ENCODE assay signal across 7 cellular contexts in the genomic region with DNA sequence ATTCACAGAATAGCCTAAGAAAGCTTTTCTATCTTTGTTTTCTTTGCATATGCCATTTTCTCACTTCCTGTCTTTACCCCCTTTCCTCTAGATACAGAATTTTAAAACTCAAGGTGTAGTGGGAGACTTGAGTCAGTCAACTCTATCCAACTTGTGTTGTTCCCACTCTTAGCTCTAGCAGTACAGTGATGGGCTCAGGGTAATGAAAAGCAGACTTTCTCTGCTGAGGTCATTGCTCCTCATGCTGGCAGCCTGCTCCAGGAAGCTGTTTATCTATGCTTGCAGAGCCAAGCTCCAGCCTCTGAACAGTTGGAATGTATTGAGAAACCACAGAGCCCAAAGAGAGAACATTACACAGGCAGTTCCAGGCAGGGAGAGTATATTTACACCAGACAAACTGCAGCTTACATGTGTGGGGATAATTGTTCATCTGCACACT.
DNase-seq lines count a peak whose midpoint lies in the region; ATAC-seq, FAIRE-seq and TF ChIP-seq lines count a peak whose summit lies in the region.

No MANE protein-coding gene starts in this region.

- no peak overlapping the region for H3K4ac ChIP-seq in mesendoderm (ENCODE audit: low read depth, low read length)

- H3K36me3 Mint-ChIP-seq in MCF 10A (ENCODE audit: insufficient read depth, unreplicated experiment) = no peaks in the 10 kb centered on the region

- intact Hi-C loops in MCF 10A (cut with micrococcal nuclease) = no loop called here

- H2BK15ac ChIP-seq in mesendoderm (replicated peaks; ENCODE audit: low read depth) = no peak overlapping the region

- FAIRE-seq in GM19239 (lab: Jason Lieb, UNC) = peak; percentile 76
- peak; percentile 70 for FAIRE-seq in islet of Langerhans (lab: Jason Lieb, UNC)

- no peak for TF ChIP-seq EP300 in suprapubic skin (IDR thresholded peaks at IDR 0.05)

- H3K18ac ChIP-seq in mesendoderm (ENCODE audit: low read length) = no peak overlapping the region

- H4K8ac ChIP-seq in mesendoderm (ENCODE audit: low read depth, low read length) = no peak overlapping the region

- no TSS peak for BruUV-seq in MCF 10A (replicated peaks; lab: Mats Ljungman, UMichigan)

- H3K27ac Mint-ChIP-seq in MCF 10A (ENCODE audit: low read depth, unreplicated experiment) = no peak overlapping the region

- DNase-seq in GM19239 (ENCODE audit: insufficient read length, low spot score) (no peak), NCI-H2196 (lab: John Stamatoyannopoulos, UW; ENCODE audit: unreplicated experiment) (peak; percentile 83), MCF 10A (ENCODE audit: unreplicated experiment) (peak; percentile 61), suprapubic skin (ENCODE audit: low spot score in 2 of 2) (peak; percentile 81 to 83), mesendoderm (no peak)

- no peak for TF ChIP-seq CTCF in MCF 10A (IDR thresholded peaks at IDR 0.05; ENCODE audit: unreplicated experiment)
- TF ChIP-seq CTCF in suprapubic skin (IDR thresholded peaks at IDR 0.05) = no peak

- H3K36me3 ChIP-seq in suprapubic skin (no peaks in the 10 kb centered on the region), mesendoderm (ENCODE audit: control insufficient read depth, insufficient read depth, low read length) (no peaks in the 10 kb centered on the region)

- CTCF ChIA-PET in MCF 10A (lab: Yijun Ruan, JAX) = interaction anchor here (0.6 to 0.8 kb wide), 2 partner anchors 86 to 115 kb away, joined by 3 read pairs; no protein-coding TSS in a partner anchor

- no peaks in the 10 kb centered on the region for H3K9me3 Mint-ChIP-seq in MCF 10A (ENCODE audit: unreplicated experiment)

- ATAC-seq in HG03520 (IDR thresholded peaks at IDR 0.05; ENCODE audit: unreplicated experiment) = no peak

- H3K79me2 ChIP-seq in mesendoderm (ENCODE audit: control insufficient read depth, insufficient read depth, low read length) = no peaks in the 10 kb centered on the region

- H3K4me3 ChIP-seq in suprapubic skin = no peak overlapping the region
- no peak overlapping the region for H3K4me3 ChIP-seq in mesendoderm (ENCODE audit: low read length)

- H2BK120ac ChIP-seq in mesendoderm (ENCODE audit: low read depth, low read length) = no peak overlapping the region

- no peaks in the 10 kb centered on the region for H3K9me3 ChIP-seq in suprapubic skin

- no peak for TF ChIP-seq POLR2A in suprapubic skin (IDR thresholded peaks at IDR 0.05)

- H3K56ac ChIP-seq in mesendoderm (ENCODE audit: low read length) = no peak overlapping the region

- H3K4me1 ChIP-seq in suprapubic skin = peaks cover 33% of the 10 kb centered on the region
- peaks cover 4% of the 10 kb centered on the region for H3K4me1 ChIP-seq in mesendoderm (ENCODE audit: control insufficient read depth, low read depth, low read length)

- H3K27ac ChIP-seq in suprapubic skin (peak overlapping the region; percentile 25), mesendoderm (ENCODE audit: low read depth, low read length) (no peak overlapping the region)

- POLR2A ChIA-PET in MCF 10A (lab: Yijun Ruan, JAX) = interaction anchor here (0.5 to 1.7 kb wide), 6 partner anchors 15 to 1034 kb away, joined by 3 to 6 read pairs (median 3); no protein-coding TSS in a partner anchor

- H3K79me1 ChIP-seq in mesendoderm (ENCODE audit: low read length) = peaks cover 3% of the 10 kb centered on the region

- peaks cover 22% of the 10 kb centered on the region for H3K4me1 Mint-ChIP-seq in MCF 10A (ENCODE audit: insufficient read depth, unreplicated experiment)

- no peaks in the 10 kb centered on the region for H3K27me3 Mint-ChIP-seq in MCF 10A (ENCODE audit: insufficient read depth, unreplicated experiment)

- no peak overlapping the region for H2BK5ac ChIP-seq in mesendoderm (ENCODE audit: low read length)

- H3K27me3 ChIP-seq in suprapubic skin (no peaks in the 10 kb centered on the region), mesendoderm (ENCODE audit: insufficient read depth, low read length, poor library complexity) (no peaks in the 10 kb centered on the region)

- no peak overlapping the region for H3K4me2 ChIP-seq in mesendoderm (ENCODE audit: low read length)

- no peak overlapping the region for H3K23ac ChIP-seq in mesendoderm (ENCODE audit: low read length)

- H3K4me3 Mint-ChIP-seq in MCF 10A (ENCODE audit: unreplicated experiment) = no peak overlapping the region

- H4K5ac ChIP-seq in mesendoderm (ENCODE audit: low read length) = no peak overlapping the region

- no peak overlapping the region for H2AK5ac ChIP-seq in mesendoderm (ENCODE audit: low read length)

- no peak overlapping the region for H3K9ac ChIP-seq in mesendoderm (ENCODE audit: low read length)

Comparison
In these comparisons a context has a peak if more than half of its experiments do, and no peak if none do; other contexts are left out.
1. DNase-seq: peak in NCI-H2196 (single experiment), MCF 10A (single experiment) and suprapubic skin (2 of 2); none in GM19239 (single experiment) and mesendoderm (single experiment).